Comparison of ENCODE assay signal across 1 cellular context in the genomic region with DNA sequence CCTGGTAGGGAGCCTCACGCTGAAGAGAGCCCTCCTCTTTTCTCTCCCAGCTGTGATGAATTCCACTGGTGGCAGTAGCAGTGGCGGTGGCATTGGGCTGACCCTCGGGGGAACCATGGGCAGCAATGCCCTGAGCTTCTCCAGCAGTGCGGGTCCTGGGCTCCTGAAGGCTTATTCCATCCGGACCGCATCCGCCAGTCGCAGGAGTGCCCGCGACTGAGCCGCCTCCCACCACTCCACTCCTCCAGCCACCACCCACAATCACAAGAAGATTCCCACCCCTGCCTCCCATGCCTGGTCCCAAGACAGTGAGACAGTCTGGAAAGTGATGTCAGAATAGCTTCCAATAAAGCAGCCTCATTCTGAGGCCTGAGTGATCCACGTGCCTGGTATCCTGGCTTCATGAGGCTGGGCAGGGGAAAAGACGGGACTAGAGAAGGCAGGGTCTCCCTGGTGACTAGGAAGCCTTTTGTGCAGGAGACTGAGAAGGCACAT.
TF ChIP-seq lines count a peak whose summit lies in the region.

No MANE protein-coding gene starts in this region.

TF ChIP-seq in HCT116, 20 proteins besides CTCF, POLR2A, EP300 and RAD21 (continued from another document):
- TF ChIP-seq, protein P1, sequence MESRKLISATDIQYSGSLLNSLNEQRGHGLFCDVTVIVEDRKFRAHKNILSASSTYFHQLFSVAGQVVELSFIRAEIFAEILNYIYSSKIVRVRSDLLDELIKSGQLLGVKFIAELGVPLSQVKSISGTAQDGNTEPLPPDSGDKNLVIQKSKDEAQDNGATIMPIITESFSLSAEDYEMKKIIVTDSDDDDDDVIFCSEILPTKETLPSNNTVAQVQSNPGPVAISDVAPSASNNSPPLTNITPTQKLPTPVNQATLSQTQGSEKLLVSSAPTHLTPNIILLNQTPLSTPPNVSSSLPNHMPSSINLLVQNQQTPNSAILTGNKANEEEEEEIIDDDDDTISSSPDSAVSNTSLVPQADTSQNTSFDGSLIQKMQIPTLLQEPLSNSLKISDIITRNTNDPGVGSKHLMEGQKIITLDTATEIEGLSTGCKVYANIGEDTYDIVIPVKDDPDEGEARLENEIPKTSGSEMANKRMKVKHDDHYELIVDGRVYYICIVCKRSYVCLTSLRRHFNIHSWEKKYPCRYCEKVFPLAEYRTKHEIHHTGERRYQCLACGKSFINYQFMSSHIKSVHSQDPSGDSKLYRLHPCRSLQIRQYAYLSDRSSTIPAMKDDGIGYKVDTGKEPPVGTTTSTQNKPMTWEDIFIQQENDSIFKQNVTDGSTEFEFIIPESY (IDR thresholded peaks at IDR 0.05; ENCODE audit: extremely low read depth, insufficient replicate concordance, low read length) = no peak
- no peak for TF ChIP-seq REST (IDR thresholded peaks at IDR 0.05; ENCODE audit: low read depth)
- TF ChIP-seq CEBPB (IDR thresholded peaks at IDR 0.05; ENCODE audit: low read depth) = no peak
- no peak for TF ChIP-seq EZH2 (IDR thresholded peaks at IDR 0.05)
- TF ChIP-seq POLR2AphosphoS5 (IDR thresholded peaks at IDR 0.05; ENCODE audit: low read depth, low read length) = no peak
- no peak for TF ChIP-seq ATF3 (IDR thresholded peaks at IDR 0.05)
- TF ChIP-seq FOSL1 (IDR thresholded peaks at IDR 0.05; ENCODE audit: low read depth) = no peak
- no peak for TF ChIP-seq SRF (IDR thresholded peaks at IDR 0.05; ENCODE audit: low read depth)
- TF ChIP-seq YY1 (IDR thresholded peaks at IDR 0.05; ENCODE audit: extremely low read depth, insufficient replicate concordance, low read depth, low read length) = no peak
